8 cellular contexts compared by ENCODE assay signal in the genomic region with DNA sequence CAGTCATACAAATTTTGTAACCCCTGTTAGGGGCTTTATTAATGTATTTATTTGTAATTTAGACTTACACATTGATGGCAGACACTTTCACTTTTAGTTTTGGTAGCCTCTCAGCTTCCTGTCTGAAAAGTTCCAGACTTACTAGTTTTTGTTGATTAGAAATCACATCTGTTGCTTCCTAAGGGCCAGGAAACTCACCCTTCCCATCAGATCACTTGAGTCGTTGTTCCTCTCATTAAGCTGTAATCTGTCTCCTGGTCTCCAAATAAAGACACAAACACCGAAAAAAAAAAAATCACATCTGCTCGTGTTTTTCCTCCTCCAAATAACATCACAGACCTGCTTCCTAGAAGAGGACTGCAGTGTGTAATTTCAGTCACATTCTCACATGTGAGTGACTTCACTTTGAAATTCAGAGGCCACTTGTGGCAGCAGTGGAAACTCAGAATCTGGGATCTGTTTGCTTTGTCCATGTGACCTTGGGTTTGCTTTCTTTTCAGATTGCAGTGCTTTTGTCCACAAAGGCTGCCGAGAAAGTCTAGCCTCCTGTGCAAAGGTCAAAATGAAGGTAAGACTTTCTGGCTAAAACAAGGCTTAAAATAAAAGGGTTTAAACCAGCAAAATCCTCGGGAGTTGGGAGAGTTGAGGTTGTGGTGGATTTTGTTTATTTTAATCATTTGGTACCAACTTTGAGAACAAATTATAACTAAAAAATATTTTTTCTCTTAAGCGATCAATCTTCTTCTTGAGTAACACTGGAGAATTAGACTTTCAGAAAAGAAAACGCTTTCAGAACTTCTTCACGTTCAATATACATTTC.
A peak's percentile ranks its signal among the peaks of the same experiment; 100 is the strongest.
DNase-seq lines count a peak whose midpoint lies in the region; ATAC-seq and TF ChIP-seq lines count a peak whose summit lies in the region.

No MANE protein-coding gene starts in this region.

- no peak for TF ChIP-seq CTCF in choroid plexus epithelial cell (conservative IDR thresholded peaks at IDR 0.05; ENCODE audit: low read depth, low read length)
- TF ChIP-seq CTCF in mesothelial cell of epicardium (IDR thresholded peaks at IDR 0.05; ENCODE audit: unreplicated experiment): no peak
- TF ChIP-seq CTCF in GM13977 (IDR thresholded peaks at IDR 0.05; ENCODE audit: extremely low read depth, insufficient read depth, missing control alignments): no peak

- peak overlapping the region; percentile 95 for H3K27ac ChIP-seq in Karpas-422 (ENCODE audit: low read length)

- in situ Hi-C loops in GM13977 (cut with MboI; ENCODE audit: low pct_unique_long_range_greater_than_20kb, low sequenced_read_pairs, unreplicated experiment): loop anchor here (25.0 kb wide), 1 partner anchor 220 kb away; no protein-coding TSS in a partner anchor

- intact Hi-C loops in Right ventricle myocardium inferior (cut with DNase I): loop anchor here (5.0 kb wide), 3 partner anchors 40 to 125 kb away; no protein-coding TSS in a partner anchor
- intact Hi-C loops in cardiac septum (cut with DNase I): loop anchor here (5.0 kb wide), 1 partner anchor 85 kb away; no protein-coding TSS in a partner anchor

- H3K4me1 Mint-ChIP-seq in mesothelial cell of epicardium: peaks cover 44% of the 10 kb centered on the region

- peak overlapping the region; percentile 86 for H3K27ac Mint-ChIP-seq in mesothelial cell of epicardium

- peak; percentile 51 for ATAC-seq in Right ventricle myocardium inferior
- ATAC-seq in HG02588 (IDR thresholded peaks at IDR 0.05; ENCODE audit: unreplicated experiment): no peak

- H3K9me2 ChIP-seq in Karpas-422 (replicated peaks; ENCODE audit: insufficient read depth, low read length): no peaks in the 10 kb centered on the region

- H3K4me2 ChIP-seq in Karpas-422 (ENCODE audit: low read depth, low read length, poor library complexity, severe bottlenecking): peak overlapping the region; percentile 70

- no peaks in the 10 kb centered on the region for H3K9me3 ChIP-seq in Karpas-422 (ENCODE audit: low read length)

- H2AFZ ChIP-seq in Karpas-422 (ENCODE audit: low read length): no peak overlapping the region

- DNase-seq in Right ventricle myocardium inferior (ENCODE audit: missing footprints) (no peak), cardiac septum (ENCODE audit: low spot score) (no peak), Karpas-422 (peak; percentile 55), choroid plexus epithelial cell (ENCODE audit: low read depth) (peak; percentile 79), mesothelial cell of epicardium (ENCODE audit: low spot score in 2 of 2, unreplicated experiment in 2 of 2) (no peak), GM13977 (ENCODE audit: low spot score) (no peak), NCI-H526 treated with DMSO at 0.1 percent for 48 hours (lab: John Stamatoyannopoulos, UW) (no peak)

- H3K79me2 ChIP-seq in Karpas-422 (ENCODE audit: low read length): peaks cover 78% of the 10 kb centered on the region

- H3K36me3 Mint-ChIP-seq in mesothelial cell of epicardium: peaks cover 18% of the 10 kb centered on the region

- H3K9me3 Mint-ChIP-seq in mesothelial cell of epicardium: no peaks in the 10 kb centered on the region

- H3K9ac ChIP-seq in Karpas-422 (ENCODE audit: low read length): peak overlapping the region; percentile 65

- H3K4me3 Mint-ChIP-seq in mesothelial cell of epicardium: peak overlapping the region; percentile 6

- H3K27me3 ChIP-seq in Karpas-422 (ENCODE audit: low read length): no peaks in the 10 kb centered on the region

- H3K4me3 ChIP-seq in Karpas-422 (ENCODE audit: low read length) (peak overlapping the region; percentile 39), choroid plexus epithelial cell (ENCODE audit: low read depth, low read length) (peak overlapping the region; percentile 1)

- no peaks in the 10 kb centered on the region for H4K20me1 ChIP-seq in Karpas-422 (ENCODE audit: insufficient read depth, low read depth, low read length)

- peaks cover 26% of the 10 kb centered on the region for H3K36me3 ChIP-seq in Karpas-422 (ENCODE audit: insufficient read depth, low read length)

- no peaks in the 10 kb centered on the region for H3K27me3 Mint-ChIP-seq in mesothelial cell of epicardium (ENCODE audit: low read depth)

- peaks cover 62% of the 10 kb centered on the region for H3K4me1 ChIP-seq in Karpas-422 (ENCODE audit: low read length)

Comparison
In these comparisons a context has a peak if more than half of its experiments do, and no peak if none do; other contexts are left out.
1. DNase-seq: peak in Karpas-422 (single experiment) and choroid plexus epithelial cell (single experiment); none in Right ventricle myocardium inferior (single experiment), cardiac septum (single experiment), mesothelial cell of epicardium (0 of 2), GM13977 (single experiment) and NCI-H526 treated with DMSO at 0.1 percent for 48 hours (single experiment).